ENCODE assay signal across 30 cellular contexts in the genomic region with DNA sequence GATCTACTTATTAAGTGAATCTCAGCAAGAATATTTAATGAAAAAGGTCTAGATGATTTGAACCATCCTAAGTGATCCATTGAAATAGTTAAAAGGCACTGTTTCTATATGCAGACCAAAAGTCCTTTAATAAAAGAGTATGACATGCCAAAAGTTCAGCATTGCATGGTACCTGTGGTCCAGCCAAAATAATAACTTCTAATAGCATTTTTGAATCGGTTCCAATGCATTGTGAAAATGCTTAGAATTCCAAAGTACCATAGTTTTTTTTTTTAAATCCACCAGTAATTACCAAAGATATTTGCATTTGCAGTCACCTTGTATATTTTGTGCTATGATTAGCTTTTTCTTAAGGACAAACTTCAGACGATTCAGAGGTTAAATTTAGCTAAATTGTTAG.
"Had no signal": no experiment of that assay in that cellular context is flagged by ENCODE, and none has a peak within 500 bp of the region (broad histone marks: within the 10 kb centered on the region; RNA-seq: fewer than 3 reads in every experiment).

No MANE protein-coding gene starts in this region.

- H3K9me3 Mint-ChIP-seq: activated B cell treated with CpG ODN at 0.5 μM for 24 hours; activated CD4-positive, alpha-beta memory T cell treated with anti-CD3 and anti-CD28 coated beads for 36 hours; activated naive CD4-positive, alpha-beta T cell treated with anti-CD3 and anti-CD28 coated beads for 36 hours; activated naive CD4-positive, alpha-beta T cell treated with anti-CD3 and anti-CD28 coated beads, Interleukin-2, amount 50 U/mL, for 72 hours; brain had no signal

- H3K27ac Mint-ChIP-seq: activated B cell treated with CpG ODN at 0.5 μM for 24 hours; activated CD4-positive, alpha-beta memory T cell treated with anti-CD3 and anti-CD28 coated beads for 36 hours; activated naive CD4-positive, alpha-beta T cell treated with anti-CD3 and anti-CD28 coated beads for 36 hours; activated naive CD4-positive, alpha-beta T cell treated with anti-CD3 and anti-CD28 coated beads, Interleukin-2, amount 50 U/mL, for 72 hours; brain had no signal

- H3K4me1 Mint-ChIP-seq: activated B cell treated with CpG ODN at 0.5 μM for 24 hours had no signal

- ATAC-seq: activated naive CD4-positive, alpha-beta T cell treated with anti-CD3 and anti-CD28 coated beads, Interleukin-2, amount 50 U/mL, for 72 hours; K562; Panc1 had no signal

- H3K4me3 ChIP-seq: adrenal gland, K562, MG63, SJSA1 had no signal

- DNase-seq: activated B cell treated with CpG ODN at 0.5 μM for 24 hours; activated CD4-positive, alpha-beta memory T cell treated with anti-CD3 and anti-CD28 coated beads for 36 hours; activated CD4-positive, alpha-beta T cell treated with anti-CD3 and anti-CD28 coated beads for 4 hours; activated CD4-positive, alpha-beta T cell treated with anti-CD3 and anti-CD28 coated beads, Interleukin-2, amount 50 U/mL, for 1 hour; activated CD4-positive, CD25-positive, alpha-beta regulatory T cell treated with anti-CD3 and anti-CD28 coated beads, Interleukin-2, amount 50 U/mL, for 72 hours; activated CD8-positive, alpha-beta memory T cell treated with anti-CD3 and anti-CD28 coated beads, Interleukin-2, amount 50 U/mL, for 48 hours; activated gamma-delta T cell treated with Interleukin-2 at 50 U/mL for 16 hours; activated naive CD4-positive, alpha-beta T cell treated with anti-CD3 and anti-CD28 coated beads for 36 hours; adrenal gland; caudate nucleus; MG63; NCI-H1048; NCI-H1105 treated with DMSO at 0.1 percent for 48 hours; NCI-H1436; NCI-H1694; NCI-H1930; NCI-H2081 treated with DMSO at 0.1 percent for 48 hours; NCI-H345; NCI-H524 treated with DMSO at 0.1 percent for 48 hours; SHP77; SW 1271; T-helper 1 cell; T-helper 2 cell; T-helper 9 cell had no signal

- H3K27me3 ChIP-seq: adrenal gland, MG63 had no signal

- H3K27ac ChIP-seq: adrenal gland, SJSA1, VCaP had no signal

- H3K36me3 Mint-ChIP-seq: activated CD4-positive, alpha-beta memory T cell treated with anti-CD3 and anti-CD28 coated beads for 36 hours; activated naive CD4-positive, alpha-beta T cell treated with anti-CD3 and anti-CD28 coated beads, Interleukin-2, amount 50 U/mL, for 72 hours; brain had no signal

- H3K4me1 ChIP-seq: adrenal gland, SJSA1 had no signal

- H3K27me3 Mint-ChIP-seq: activated B cell treated with CpG ODN at 0.5 μM for 24 hours, brain had no signal

- H3K9me3 ChIP-seq: adrenal gland, MG63, SJSA1 had no signal

- H3K4me3 Mint-ChIP-seq: activated B cell treated with CpG ODN at 0.5 μM for 24 hours; activated CD4-positive, alpha-beta memory T cell treated with anti-CD3 and anti-CD28 coated beads for 36 hours; activated naive CD4-positive, alpha-beta T cell treated with anti-CD3 and anti-CD28 coated beads for 36 hours; brain had no signal

- H3K36me3 ChIP-seq: adrenal gland, MG63, SJSA1 had no signal
